In the genomic region with DNA sequence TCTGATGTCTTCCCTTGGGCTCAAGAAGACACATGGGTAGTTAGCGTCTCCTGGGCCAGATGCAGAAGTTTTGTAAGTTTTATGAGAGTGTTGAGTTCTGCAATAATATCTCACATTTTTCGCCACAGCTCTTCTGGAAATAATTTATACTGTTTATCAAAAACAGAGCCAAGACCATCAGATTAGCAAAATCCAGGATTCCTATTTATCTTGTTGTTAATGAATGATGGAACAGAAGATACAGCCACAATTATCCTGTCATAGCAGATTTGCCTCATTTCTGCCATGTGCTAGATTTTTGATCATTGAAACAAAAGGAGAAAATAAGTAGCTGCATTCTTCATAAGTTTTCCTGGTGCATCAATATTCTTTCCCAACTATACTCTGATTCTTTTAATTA, we compare ENCODE assay signal across 28 cellular contexts.
"Had no signal": no experiment of that assay in that cellular context is flagged by ENCODE, and none has a peak within 500 bp of the region (broad histone marks: within the 10 kb centered on the region; RNA-seq: fewer than 3 reads in every experiment).

No MANE protein-coding gene starts in this region.

- H3K36me3 ChIP-seq: stomach, suprapubic skin, thoracic aorta, thyroid gland, tibial artery, tibial nerve, transverse colon, upper lobe of left lung, upper lobe of right lung, uterus, vagina had no signal

- ATAC-seq: stimulated activated effector memory CD8-positive, alpha-beta T cell treated with anti-CD3 and anti-CD28 coated beads, Interleukin-12 subunit alpha, Interleukin-12 subunit beta, amount 100 ng/mL, for 72 hours; stimulated activated memory B cell treated with anti-CD40 and anti-IgM and Interleukin-4, amounts not matched to agents 10 μg/mL and 1 μg/mL and 100 μg/mL, for 72 hours; stimulated activated naive B cell treated with anti-CD40 and anti-IgM and Interleukin-4, amounts not matched to agents 10 μg/mL and 1 μg/mL and 100 μg/mL, for 72 hours; stimulated activated naive CD8-positive, alpha-beta T cell treated with anti-CD3 and anti-CD28 coated beads, Interleukin-15, amount 100 ng/mL, for 72 hours; stimulated activated naive CD8-positive, alpha-beta T cell treated with anti-CD3 and anti-CD28 coated beads, Interleukin-15, Interleukin-2, amounts not matched to agents 100 U/mL and 50 U/mL, for 24 hours; upper lobe of right lung had no signal

- H3K4me1 Mint-ChIP-seq: stimulated activated effector memory CD8-positive, alpha-beta T cell treated with anti-CD3 and anti-CD28 coated beads, Interleukin-12 subunit alpha, Interleukin-12 subunit beta, amount 100 ng/mL, for 72 hours; stimulated activated memory B cell treated with anti-CD40 and anti-IgM and Interleukin-4, amounts not matched to agents 10 μg/mL and 1 μg/mL and 100 μg/mL, for 72 hours; stimulated activated naive B cell treated with anti-CD40 and anti-IgM and Interleukin-4, amounts not matched to agents 10 μg/mL and 1 μg/mL and 100 μg/mL, for 72 hours; stimulated activated naive CD8-positive, alpha-beta T cell treated with anti-CD3 and anti-CD28 coated beads, Interleukin-15, amount 100 ng/mL, for 72 hours had no signal

- H3K4me1 ChIP-seq: stomach, suprapubic skin, testis, thyroid gland, tibial artery, tibial nerve, transverse colon, upper lobe of left lung, upper lobe of right lung, uterus, vagina had no signal

- H3K27me3 ChIP-seq: stomach, suprapubic skin, testis, thyroid gland, tibial artery, tibial nerve, transverse colon, upper lobe of left lung, upper lobe of right lung, uterus, vagina had no signal

- H3K9me3 Mint-ChIP-seq: stimulated activated naive CD8-positive, alpha-beta T cell treated with anti-CD3 and anti-CD28 coated beads, Interleukin-15, Interleukin-2, amounts not matched to agents 100 ng/mL and 50 ng/mL, for 24 hours; type B pancreatic cell had no signal

- DNase-seq: stimulated activated CD4-positive, alpha-beta T cell treated with anti-CD3 and anti-CD28 coated beads, Interleukin-2, amount 100 ng/mL, for 48 hours; stimulated activated CD4-positive, alpha-beta T cell treated with anti-CD3 and anti-CD28 coated beads, Interleukin-4, amount 100 ng/mL, for 1 hour; stimulated activated CD4-positive, alpha-beta T cell treated with anti-CD3 and anti-CD28 coated beads, Interleukin-4, amount 100 ng/mL, for 24 hours; stimulated activated CD4-positive, alpha-beta T cell treated with anti-CD3 and anti-CD28 coated beads, Interleukin-4, amount 100 ng/mL, for 4 hours; stimulated activated CD8-positive, alpha-beta memory T cell treated with anti-CD3 and anti-CD28 coated beads, Interleukin-4, amount 100 ng/mL, for 48 hours; stimulated activated naive B cell treated with anti-CD40 and anti-IgM and Interleukin-4, amounts not matched to agents 10 μg/mL and 1 μg/mL and 100 μg/mL, for 72 hours; stimulated activated naive CD4-positive, alpha-beta T cell; stimulated activated naive CD4-positive, alpha-beta T cell treated with Interleukin-2 at 50 U/mL for 16 hours; stimulated activated naive CD8-positive, alpha-beta T cell treated with anti-CD3 and anti-CD28 coated beads, Interleukin-15, amount 100 ng/mL, for 72 hours; stimulated activated naive CD8-positive, alpha-beta T cell treated with anti-CD3 and anti-CD28 coated beads, Interleukin-15, Interleukin-2, amounts not matched to agents 100 U/mL and 50 U/mL, for 24 hours; stomach; substantia nigra; testis; thyroid gland; tibial artery; transverse colon; trophoblast cell; upper lobe of left lung; upper lobe of right lung; uterus had no signal

- H3K27me3 Mint-ChIP-seq: stimulated activated memory B cell treated with anti-CD40 and anti-IgM and Interleukin-4, amounts not matched to agents 10 μg/mL and 1 μg/mL and 100 μg/mL, for 72 hours; stimulated activated naive B cell treated with anti-CD40 and anti-IgM and Interleukin-4, amounts not matched to agents 10 μg/mL and 1 μg/mL and 100 μg/mL, for 72 hours; stimulated activated naive CD8-positive, alpha-beta T cell treated with anti-CD3 and anti-CD28 coated beads, Interleukin-15, amount 100 ng/mL, for 72 hours; stimulated activated naive CD8-positive, alpha-beta T cell treated with anti-CD3 and anti-CD28 coated beads, Interleukin-15, Interleukin-2, amounts not matched to agents 100 ng/mL and 50 ng/mL, for 24 hours; type B pancreatic cell had no signal

- H3K27ac ChIP-seq: stomach, suprapubic skin, testis, thoracic aorta, thyroid gland, tibial artery, tibial nerve, transverse colon, upper lobe of left lung, upper lobe of right lung, uterus, vagina had no signal

- H3K4me3 ChIP-seq: stomach, suprapubic skin, testis, thoracic aorta, thyroid gland, tibial artery, tibial nerve, transverse colon, upper lobe of left lung, upper lobe of right lung, uterus, vagina had no signal

- H3K9me3 ChIP-seq: suprapubic skin, testis, thoracic aorta, thyroid gland, transverse colon, upper lobe of left lung, upper lobe of right lung, uterus, vagina had no signal

- H3K27ac Mint-ChIP-seq: stimulated activated effector memory CD8-positive, alpha-beta T cell treated with anti-CD3 and anti-CD28 coated beads, Interleukin-12 subunit alpha, Interleukin-12 subunit beta, amount 100 ng/mL, for 72 hours; stimulated activated memory B cell treated with anti-CD40 and anti-IgM and Interleukin-4, amounts not matched to agents 10 μg/mL and 1 μg/mL and 100 μg/mL, for 72 hours; stimulated activated naive B cell treated with anti-CD40 and anti-IgM and Interleukin-4, amounts not matched to agents 10 μg/mL and 1 μg/mL and 100 μg/mL, for 72 hours; stimulated activated naive CD8-positive, alpha-beta T cell treated with anti-CD3 and anti-CD28 coated beads, Interleukin-15, amount 100 ng/mL, for 72 hours; stimulated activated naive CD8-positive, alpha-beta T cell treated with anti-CD3 and anti-CD28 coated beads, Interleukin-15, Interleukin-2, amounts not matched to agents 100 ng/mL and 50 ng/mL, for 24 hours; type B pancreatic cell had no signal

- H3K4me3 Mint-ChIP-seq: stimulated activated effector memory CD8-positive, alpha-beta T cell treated with anti-CD3 and anti-CD28 coated beads, Interleukin-12 subunit alpha, Interleukin-12 subunit beta, amount 100 ng/mL, for 72 hours; stimulated activated memory B cell treated with anti-CD40 and anti-IgM and Interleukin-4, amounts not matched to agents 10 μg/mL and 1 μg/mL and 100 μg/mL, for 72 hours; stimulated activated naive B cell treated with anti-CD40 and anti-IgM and Interleukin-4, amounts not matched to agents 10 μg/mL and 1 μg/mL and 100 μg/mL, for 72 hours; stimulated activated naive CD8-positive, alpha-beta T cell treated with anti-CD3 and anti-CD28 coated beads, Interleukin-15, amount 100 ng/mL, for 72 hours; stimulated activated naive CD8-positive, alpha-beta T cell treated with anti-CD3 and anti-CD28 coated beads, Interleukin-15, Interleukin-2, amounts not matched to agents 100 ng/mL and 50 ng/mL, for 24 hours; type B pancreatic cell had no signal

- H3K36me3 Mint-ChIP-seq: stimulated activated effector memory CD8-positive, alpha-beta T cell treated with anti-CD3 and anti-CD28 coated beads, Interleukin-12 subunit alpha, Interleukin-12 subunit beta, amount 100 ng/mL, for 72 hours; stimulated activated memory B cell treated with anti-CD40 and anti-IgM and Interleukin-4, amounts not matched to agents 10 μg/mL and 1 μg/mL and 100 μg/mL, for 72 hours; stimulated activated naive B cell treated with anti-CD40 and anti-IgM and Interleukin-4, amounts not matched to agents 10 μg/mL and 1 μg/mL and 100 μg/mL, for 72 hours; type B pancreatic cell had no signal
